9 cellular contexts compared by ENCODE assay signal in the genomic region with DNA sequence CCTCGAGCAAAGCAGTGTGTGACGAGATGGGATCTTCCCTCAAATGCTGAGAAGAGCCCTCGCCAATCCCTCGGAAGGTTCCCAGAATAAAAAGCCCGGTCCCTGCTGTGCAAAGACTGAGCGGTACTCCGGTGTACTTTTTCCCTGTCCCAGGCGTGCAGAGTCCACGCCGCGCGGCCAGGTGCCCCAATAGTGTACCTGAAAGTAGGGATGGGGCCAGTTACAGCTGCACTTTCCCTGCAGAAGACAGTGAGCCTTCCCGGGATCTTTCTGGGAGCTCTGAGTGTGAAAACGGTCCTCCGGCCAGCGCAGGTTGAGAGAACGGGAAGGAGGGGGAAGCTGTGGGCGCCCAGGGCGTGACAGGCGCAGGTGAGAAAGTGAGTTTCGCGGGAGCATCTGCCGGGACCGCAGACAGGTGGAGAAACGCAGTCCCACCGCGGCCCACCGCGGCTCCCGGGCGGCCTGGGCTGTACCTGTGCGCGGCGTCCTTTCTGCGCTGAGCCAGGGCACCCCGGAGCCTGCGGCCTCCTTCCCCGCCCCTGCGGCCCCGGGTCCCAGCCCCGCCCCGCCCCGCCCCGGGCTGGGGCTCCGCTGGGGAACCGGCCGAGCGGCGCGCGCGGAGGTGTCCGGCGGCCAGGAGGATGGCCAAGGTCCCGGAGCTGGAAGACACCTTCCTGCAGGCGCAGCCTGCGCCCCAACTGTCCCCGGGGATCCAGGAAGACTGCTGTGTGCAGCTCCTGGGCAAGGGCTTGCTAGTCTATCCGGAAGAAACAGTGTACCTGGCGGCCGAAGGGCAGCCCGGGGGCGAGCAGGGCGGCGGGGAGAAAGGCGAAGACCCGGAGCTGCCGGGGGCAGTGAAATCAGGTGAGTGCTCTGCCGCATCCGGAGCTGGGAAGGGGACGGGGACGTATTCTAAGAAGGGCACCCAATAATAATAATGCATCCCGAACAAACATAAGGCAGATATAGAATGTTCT. TPM values are rescaled to one million over a fixed set of nuclear protein-coding genes. Genes with fewer than 3 reads are reported as not detected.
DNase-seq lines count a peak whose midpoint lies in the region; ATAC-seq, FAIRE-seq and TF ChIP-seq lines count a peak whose summit lies in the region.
"Had no signal": no experiment of that assay in that cellular context is flagged by ENCODE, and none has a peak within 500 bp of the region (broad histone marks: within the 10 kb centered on the region; RNA-seq: fewer than 3 reads in every experiment).

A gene with protein sequence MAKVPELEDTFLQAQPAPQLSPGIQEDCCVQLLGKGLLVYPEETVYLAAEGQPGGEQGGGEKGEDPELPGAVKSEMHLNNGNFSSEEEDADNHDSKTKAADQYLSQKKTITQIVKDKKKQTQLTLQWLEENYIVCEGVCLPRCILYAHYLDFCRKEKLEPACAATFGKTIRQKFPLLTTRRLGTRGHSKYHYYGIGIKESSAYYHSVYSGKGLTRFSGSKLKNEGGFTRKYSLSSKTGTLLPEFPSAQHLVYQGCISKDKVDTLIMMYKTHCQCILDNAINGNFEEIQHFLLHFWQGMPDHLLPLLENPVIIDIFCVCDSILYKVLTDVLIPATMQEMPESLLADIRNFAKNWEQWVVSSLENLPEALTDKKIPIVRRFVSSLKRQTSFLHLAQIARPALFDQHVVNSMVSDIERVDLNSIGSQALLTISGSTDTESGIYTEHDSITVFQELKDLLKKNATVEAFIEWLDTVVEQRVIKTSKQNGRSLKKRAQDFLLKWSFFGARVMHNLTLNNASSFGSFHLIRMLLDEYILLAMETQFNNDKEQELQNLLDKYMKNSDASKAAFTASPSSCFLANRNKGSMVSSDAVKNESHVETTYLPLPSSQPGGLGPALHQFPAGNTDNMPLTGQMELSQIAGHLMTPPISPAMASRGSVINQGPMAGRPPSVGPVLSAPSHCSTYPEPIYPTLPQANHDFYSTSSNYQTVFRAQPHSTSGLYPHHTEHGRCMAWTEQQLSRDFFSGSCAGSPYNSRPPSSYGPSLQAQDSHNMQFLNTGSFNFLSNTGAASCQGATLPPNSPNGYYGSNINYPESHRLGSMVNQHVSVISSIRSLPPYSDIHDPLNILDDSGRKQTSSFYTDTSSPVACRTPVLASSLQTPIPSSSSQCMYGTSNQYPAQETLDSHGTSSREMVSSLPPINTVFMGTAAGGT (plus strand): TSS at position 608 of the 977 bp plus-strand sequence. CDS start 34 bp downstream, at position 642.

- H3K9me3 Mint-ChIP-seq in MCF 10A (ENCODE audit: unreplicated experiment) = no peaks in the 10 kb centered on the region

- H3K27ac ChIP-seq in GM12878 (ENCODE audit: control insufficient read depth, insufficient read depth) (no peak within 1 kb of the TSS), lung (ENCODE audit: low read depth in 1 of 2, low read length in 1 of 2) (no peak within 1 kb of the TSS)

- FAIRE-seq in GM12878 (lab: Jason Lieb, UNC) = no peak

- H2AFZ ChIP-seq in GM12878 (ENCODE audit: control insufficient read depth, low read depth, low read length) = no peak within 1 kb of the TSS

- no TSS peak for BruUV-seq in MCF 10A (replicated peaks; lab: Mats Ljungman, UMichigan)
- no TSS peak for BruUV-seq in GM12878 (replicated peaks; lab: Mats Ljungman, UMichigan)

- SMC1A ChIA-PET in GM12878 (lab: Charles Lee; ENCODE audit: uncharacterized antibody, unreplicated experiment) = no interaction called here

- ATAC-seq in GM12878 = peak; percentile 35; the same call in 2 of the 3 replicates
- ATAC-seq in lung (ENCODE audit: insufficient read depth, low FRiP score) = peak; percentile 53
- no peak for ATAC-seq in GM18868 (IDR thresholded peaks at IDR 0.05; ENCODE audit: unreplicated experiment)

- POLR2A ChIA-PET in MCF 10A (lab: Yijun Ruan, JAX) = no interaction called here
- POLR2A ChIA-PET in GM12878 (lab: Charles Lee) = no interaction called here

- H3K36me3 ChIP-seq in GM12878 (ENCODE audit: control insufficient read depth in 2 of 2, insufficient read depth in 2 of 2, low read length in 1 of 2) (no peaks in the 10 kb centered on the region), lung (ENCODE audit: control insufficient read depth in 2 of 2, insufficient read depth in 2 of 2, low read length in 2 of 2) (no peaks in the 10 kb centered on the region)

- H3K27me3 Mint-ChIP-seq in MCF 10A (ENCODE audit: insufficient read depth, unreplicated experiment) = peaks cover 64% of the 10 kb centered on the region

- RAD21 ChIA-PET in GM12878 (lab: Charles Lee; ENCODE audit: unreplicated experiment) = no interaction called here

- 20% methylated on average over 64 of the region's 73 CpGs for WGBS in GM12878 (ENCODE audit: insufficient coverage, insufficient replicate concordance, low lambda C conversion rate, missing lambda C conversion rate)
- 1 to 3% methylated on average over 71 to 73 of the region's 73 CpGs for WGBS in lung, 2 donors

- CTCF ChIA-PET in MCF 10A (lab: Yijun Ruan, JAX) = no interaction called here
- CTCF ChIA-PET in GM12878 (lab: Yijun Ruan, JAX) = no interaction called here

- H3K4me3 ChIP-seq in GM12878 (no peak within 1 kb of the TSS), lung (no peak within 1 kb of the TSS)

- DNase-seq in T47D (ENCODE audit: low read depth in 1 of 2, low spot score in 1 of 2) (peak; percentile 5 to 21), MCF 10A (ENCODE audit: unreplicated experiment) (no peak), GM12878 (ENCODE audit: low read depth, low spot score) (no peak), lung (ENCODE audit: low spot score) (no peak), NCI-H1048 (lab: John Stamatoyannopoulos, UW) (no peak)
- no peak for DNase-seq in activated CD4-positive, CD25-positive, alpha-beta regulatory T cell treated with anti-CD3 and anti-CD28 coated beads, Interleukin-2, amount 50 U/mL, for 72 hours
- DNase-seq in stimulated activated CD4-positive, alpha-beta T cell treated with anti-CD3 and anti-CD28 coated beads, Interleukin-4, amount 100 ng/mL, for 1 hour = no peak

- TF ChIP-seq CTCF in MCF 10A (IDR thresholded peaks at IDR 0.05; ENCODE audit: unreplicated experiment) (no peak), GM12878 (IDR thresholded peaks at IDR 0.05 in 2 of 3, conservative IDR thresholded peaks at IDR 0.05 in 1 of 3; ENCODE audit: control insufficient read depth in 2 of 3, extremely low read depth in 1 of 3, insufficient read depth in 1 of 3, low read depth in 3 of 3, low read length in 3 of 3) (no peak), lung (IDR thresholded peaks at IDR 0.05; ENCODE audit: control extremely low read depth, extremely low read depth) (no peak)

- no peaks in the 10 kb centered on the region for H3K36me3 Mint-ChIP-seq in MCF 10A (ENCODE audit: insufficient read depth, unreplicated experiment)

- in situ Hi-C loops in T47D (cut with HindIII; ENCODE audit: low pct_unique_long_range_greater_than_20kb, low sequenced_read_pairs) (no loop called here), GM12878 (cut with MboI) (no loop called here)

- H3K9ac ChIP-seq in GM12878 (ENCODE audit: control insufficient read depth, insufficient read depth, low read length) = no peak within 1 kb of the TSS

- H3K4me2 ChIP-seq in GM12878 (ENCODE audit: control insufficient read depth, insufficient read depth) = peak within 1 kb of the TSS; percentile 25; the same call in 1 of the 2 replicates

- intact Hi-C loops in MCF 10A (cut with micrococcal nuclease) (no loop called here), GM12878 (cut with micrococcal nuclease; ENCODE audit: unreplicated experiment) (no loop called here)

- H3K79me2 ChIP-seq in GM12878 (ENCODE audit: control insufficient read depth, insufficient read depth, low read length) = no peaks in the 10 kb centered on the region

- no peak for TF ChIP-seq POLR2A in GM12878 (IDR thresholded peaks at IDR 0.05; ENCODE audit: low read depth, low read length)

- no peaks in the 10 kb centered on the region for H3K4me1 ChIP-seq in GM12878 (ENCODE audit: control insufficient read depth, insufficient read depth, low read length)
- peaks cover 5 to 6% of the 10 kb centered on the region in 2 donors for H3K4me1 ChIP-seq in lung (ENCODE audit: control insufficient read depth in 2 of 2, insufficient read depth in 2 of 2, low read length in 2 of 2)

- H3K27me3 ChIP-seq in GM12878 (replicated peaks in 1 of 2; ENCODE audit: control insufficient read depth in 2 of 2, insufficient read depth in 2 of 2, low read length in 1 of 2) = peaks cover 3 to 8% of the 10 kb centered on the region in 2 experiments
- no peaks in the 10 kb centered on the region for H3K27me3 ChIP-seq in lung (ENCODE audit: control insufficient read depth, insufficient read depth)

- H3K4me3 Mint-ChIP-seq in MCF 10A (ENCODE audit: unreplicated experiment) = no peak within 1 kb of the TSS

- no peak within 1 kb of the TSS for H3K27ac Mint-ChIP-seq in MCF 10A (ENCODE audit: low read depth, unreplicated experiment)

- no peaks in the 10 kb centered on the region for H4K20me1 ChIP-seq in GM12878 (ENCODE audit: control insufficient read depth, insufficient read depth)

- TF ChIP-seq EP300 in GM12878 (IDR thresholded peaks at IDR 0.05; ENCODE audit: borderline replicate concordance in 1 of 2, control insufficient read depth in 1 of 2, low read depth in 2 of 2, low read length in 2 of 2) = no peak

- TF ChIP-seq RAD21 in GM12878 (IDR thresholded peaks at IDR 0.05; ENCODE audit: insufficient read depth, low read depth, low read length) = no peak

- H3K4me1 Mint-ChIP-seq in MCF 10A (ENCODE audit: insufficient read depth, unreplicated experiment) = no peaks in the 10 kb centered on the region

- H3K9me3 ChIP-seq in GM12878 (replicated peaks; ENCODE audit: control insufficient read depth, insufficient read depth, low read length) (no peaks in the 10 kb centered on the region), lung (ENCODE audit: control insufficient read depth in 2 of 2, insufficient read depth in 1 of 2, low read length in 1 of 2) (peaks cover 0 to 3% of the 10 kb centered on the region in 2 donors)

TF ChIP-seq in GM12878, 131 proteins besides CTCF, POLR2A, EP300 and RAD21 (continues in another document):
- no peak for TF ChIP-seq RELA (IDR thresholded peaks at IDR 0.05; ENCODE audit: borderline replicate concordance, partially characterized antibody)

RNA-seq across cellular contexts. Expression of the gene that starts here (rescaled TPM):
- total RNA-seq in MCF 10A (2022) (not detected in 2 replicates), GM12878 (2014; rRNA removed) (not detected in 2 replicates), GM12878 (2014; rRNA removed; fragmentation: Illumina TruSeq; extraction: Trizol) (not detected in 2 replicates), GM12878 (2021) (not detected in 2 replicates), lung (1 to 10 TPM in 1 of 2 donors, not detected in 1; 1.5 TPM)
- total RNA-seq in GM12878 (2013; cell fraction: nucleolus; rRNA removed) = not detected in 2 replicates
- polyA plus RNA-seq in GM12878 (2011; ENCODE audit: low read depth) = not detected
- polyA plus RNA-seq in GM12878 (2011; rRNA removed) (not detected in 2 replicates), GM12878 (2014; fragmentation: Illumina TruSeq; extraction: Trizol) (not detected in 2 replicates), GM12878 (2014; fragmentation: Nextera tagmentation; extraction: Ambion mirVana) (not detected), GM12878 (2014; rRNA removed) (not detected in 2 replicates), GM12878 (2016; fragmentation: Nextera tagmentation; extraction: Ambion mirVana) (not detected), lung (under 1 TPM in 1 of 2 donors, not detected in 1; 0.01 TPM)
- 0.01 TPM in 1 of 2 replicates, not detected in the other for polyA plus RNA-seq in GM12878 (2011; cell fraction: cytosol; rRNA removed)
- polyA plus RNA-seq in GM12878 (2011; cell fraction: nucleus; rRNA removed) = 0.03 TPM in 1 of 2 replicates, not detected in the other
- polyA plus RNA-seq in GM12878 (2012) = not detected in 2 replicates
- polyA minus RNA-seq in GM12878 (2011; rRNA and poly(A)+ RNA removed) = not detected in 2 replicates
- not detected in 2 replicates for polyA minus RNA-seq in GM12878 (2011; cell fraction: cytosol; rRNA and poly(A)+ RNA removed)
- polyA minus RNA-seq in GM12878 (2011; cell fraction: nucleus; rRNA and poly(A)+ RNA removed) = not detected in 2 replicates
- total RNA-seq: LHCN-M2 had no signal

Comparison
In these comparisons a context has a peak if more than half of its experiments do, and no peak if none do; other contexts are left out.
1. DNase-seq: peak in T47D (2 of 2); none in MCF 10A (single experiment), GM12878 (single experiment), lung (single experiment), activated CD4-positive, CD25-positive, alpha-beta regulatory T cell treated with anti-CD3 and anti-CD28 coated beads, Interleukin-2, amount 50 U/mL, for 72 hours (single experiment), NCI-H1048 (single experiment) and stimulated activated CD4-positive, alpha-beta T cell treated with anti-CD3 and anti-CD28 coated beads, Interleukin-4, amount 100 ng/mL, for 1 hour (single experiment).
2. Peak in ATAC-seq and H3K4me2 ChIP-seq in GM12878; RNA of the gene not detected or under 1 TPM.